ENCODE assay signal across 9 cellular contexts in the genomic region with DNA sequence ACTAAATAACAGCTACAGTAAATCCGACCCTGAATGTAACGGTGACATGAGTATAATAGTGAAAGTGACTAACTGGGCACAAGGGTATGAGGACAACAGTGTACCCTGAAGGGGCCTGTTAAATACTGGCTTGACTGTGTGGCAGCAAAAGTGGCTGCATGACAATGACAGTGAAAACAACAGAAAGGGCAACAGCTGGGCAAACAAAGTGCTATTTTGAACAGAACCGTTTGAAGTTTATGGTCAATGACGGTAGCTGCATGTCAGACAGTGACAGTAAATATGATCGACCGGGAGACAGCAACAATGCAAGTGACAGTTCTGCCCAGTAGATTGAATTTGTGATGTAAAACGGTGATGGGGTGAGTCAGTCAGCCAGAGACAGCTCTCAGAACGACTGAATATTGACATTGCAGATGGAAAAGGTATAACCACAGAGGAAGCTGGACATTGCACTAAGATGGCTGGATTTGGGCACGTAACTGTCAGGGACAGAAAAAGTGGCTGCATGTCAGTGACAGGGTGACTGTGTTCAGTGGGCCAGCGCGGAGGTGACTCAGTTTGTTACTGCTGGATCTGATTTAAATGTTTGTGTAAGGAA. TPM values are rescaled to one million over a fixed set of nuclear protein-coding genes. Genes with fewer than 3 reads are reported as not detected.
DNase-seq lines count a peak whose midpoint lies in the region; ATAC-seq, FAIRE-seq and TF ChIP-seq lines count a peak whose summit lies in the region.
"Had no signal": no experiment of that assay in that cellular context is flagged by ENCODE, and none has a peak within 500 bp of the region (broad histone marks: within the 10 kb centered on the region; RNA-seq: fewer than 3 reads in every experiment).

No MANE protein-coding gene starts in this region.

- H3K4me1 ChIP-seq in body of pancreas (peaks cover 66% of the 10 kb centered on the region), pancreas (peaks cover 12 to 44% (median 30%) of the 10 kb centered on the region in 3 donors), left lung (peaks cover 0 to 19% of the 10 kb centered on the region in 2 donors), upper lobe of left lung (peaks cover 6 to 38% (median 12%) of the 10 kb centered on the region in 4 donors)

- no peak for FAIRE-seq in pancreas (lab: Jason Lieb, UNC)
- FAIRE-seq: GM12892 had no signal

- peak overlapping the region; percentile 58 to 96 (median 92) for H3K27ac ChIP-seq in body of pancreas
- H3K27ac ChIP-seq in pancreas, result peak overlapping the region; percentile 16 to 99 (median 98)
- H3K27ac ChIP-seq in left lung, result no peak overlapping the region
- H3K27ac ChIP-seq in upper lobe of left lung, result no peak overlapping the region

- ATAC-seq in body of pancreas, result no peak
- ATAC-seq in pancreas, result peak; percentile 4 to 11 (median 8)
- ATAC-seq in left lung, result no peak
- ATAC-seq in upper lobe of left lung (ENCODE audit: low FRiP score in 2 of 2), result no peak

- WGBS in body of pancreas, 2 donors, result 27 to 31% methylated on average over 11 of the region's 11 CpGs
- 25 to 32% methylated on average over 11 of the region's 11 CpGs for WGBS in pancreas, 2 donors
- 83 to 85% methylated on average over 11 of the region's 11 CpGs for WGBS in upper lobe of left lung, 2 donors

- H3K9me3 ChIP-seq in body of pancreas (no peaks in the 10 kb centered on the region), pancreas (no peaks in the 10 kb centered on the region), left lung (no peaks in the 10 kb centered on the region), upper lobe of left lung (no peaks in the 10 kb centered on the region)

- peak; percentile 15 for DNase-seq in NCI-H2171 treated with DMSO at 0.1 percent for 48 hours (lab: John Stamatoyannopoulos, UW)
- no peak for DNase-seq in NCI-H2171 (lab: John Stamatoyannopoulos, UW)
- peak; percentile 91 for DNase-seq in NCI-H345 (lab: John Stamatoyannopoulos, UW)
- DNase-seq in body of pancreas, result peak; percentile 46 to 72 (median 60)
- peak in 3 of 6 donors; percentile 41 to 69 (median 58) for DNase-seq in pancreas
- no peak for DNase-seq in left lung
- no peak for DNase-seq in HUDEP-2 (lab: John Stamatoyannopoulos, UW; ENCODE audit: unreplicated experiment in 76 of 76)
- no peak for DNase-seq in upper lobe of left lung

- H3K4me3 ChIP-seq in body of pancreas, result no peak overlapping the region
- peak overlapping the region in 1 of 4 donors; percentile 72 for H3K4me3 ChIP-seq in pancreas
- H3K4me3 ChIP-seq in left lung, result no peak overlapping the region
- H3K4me3 ChIP-seq in upper lobe of left lung, result no peak overlapping the region

- intact Hi-C loops in body of pancreas (cut with DNase I) (no loop called here), pancreas (cut with DNase I) (loop anchor here in 1 of 3 donors (10.0 kb wide), 1 partner anchor 54 kb away; no protein-coding TSS in a partner anchor), left lung (cut with DNase I) (no loop called here)

- H3K36me3 ChIP-seq in body of pancreas (replicated peaks in 1 of 2; ENCODE audit: insufficient read depth in 1 of 2, low read depth in 2 of 2) (no peaks in the 10 kb centered on the region), pancreas (no peaks in the 10 kb centered on the region), left lung (no peaks in the 10 kb centered on the region), upper lobe of left lung (no peaks in the 10 kb centered on the region)

- no peak for TF ChIP-seq EP300 in upper lobe of left lung (IDR thresholded peaks at IDR 0.05)

- TF ChIP-seq POLR2A in body of pancreas (IDR thresholded peaks at IDR 0.05) (no peak), upper lobe of left lung (IDR thresholded peaks at IDR 0.05) (no peak)

- H3K27me3 ChIP-seq in body of pancreas (no peaks in the 10 kb centered on the region), pancreas (no peaks in the 10 kb centered on the region), left lung (no peaks in the 10 kb centered on the region), upper lobe of left lung (no peaks in the 10 kb centered on the region)

- TF ChIP-seq CTCF in body of pancreas (IDR thresholded peaks at IDR 0.05) (no peak), pancreas (IDR thresholded peaks at IDR 0.05) (no peak), left lung (IDR thresholded peaks at IDR 0.05) (no peak), upper lobe of left lung (IDR thresholded peaks at IDR 0.05) (no peak)

RNA-seq across cellular contexts. Expression of a gene that starts 1.1 kb away (rescaled TPM):
- 10 to 100 TPM; 11.2 to 20.1 TPM for total RNA-seq in body of pancreas
- 10 to 100 TPM in 3 of 6 donors, 1 to 10 TPM in 3; 6.2 to 16.0 (median 9.8) TPM for total RNA-seq in pancreas
- 1 to 10 TPM; 9.0 to 9.8 TPM for polyA plus RNA-seq in pancreas
- 10 to 100 TPM; 19.6 to 20.6 TPM for total RNA-seq in left lung
- total RNA-seq in upper lobe of left lung, result 10 to 100 TPM; 18.1 to 62.9 (median 24.1) TPM

Comparison
In these comparisons a context has a peak if more than half of its experiments do, and no peak if none do; other contexts are left out.
1. DNase-seq: peak in NCI-H2171 treated with DMSO at 0.1 percent for 48 hours (single experiment), NCI-H345 (single experiment) and body of pancreas (4 of 4); none in NCI-H2171 (single experiment), left lung (0 of 2), HUDEP-2 (0 of 76) and upper lobe of left lung (0 of 2).
2. ATAC-seq: peak in pancreas (4 of 4); none in body of pancreas (single experiment), left lung (single experiment) and upper lobe of left lung (0 of 2).
3. H3K27ac ChIP-seq: peak in body of pancreas (4 of 4) and pancreas (4 of 4); none in left lung (0 of 2) and upper lobe of left lung (0 of 4).